1 cellular context compared by ENCODE assay signal in genomic region chr10:121605708-121606107, GRCh38.
TF ChIP-seq lines count a peak whose summit lies in the region.

No MANE protein-coding gene starts in this region.

TF ChIP-seq in HepG2, 621 proteins besides CTCF, POLR2A, EP300 and RAD21 (continued from another document):
- TF ChIP-seq IRF9 (CRISPR knock-in tag; IDR thresholded peaks at IDR 0.05; ENCODE audit: borderline replicate concordance) (no peak), SIN3A (IDR thresholded peaks at IDR 0.05; ENCODE audit: borderline replicate concordance, low read depth, low read length) (no peak), HMG20B (CRISPR knock-in tag; conservative IDR thresholded peaks at IDR 0.05) (no peak), WIZ (CRISPR knock-in tag; IDR thresholded peaks at IDR 0.05) (no peak), ZNF160 (CRISPR knock-in tag; IDR thresholded peaks at IDR 0.05) (no peak), ZBTB3 (CRISPR knock-in tag; IDR thresholded peaks at IDR 0.05; ENCODE audit: borderline replicate concordance, low read depth) (no peak), CHCHD3 (CRISPR knock-in tag; IDR thresholded peaks at IDR 0.05) (no peak), FOXA1 (IDR thresholded peaks at IDR 0.05) (no peak), FOXA1 (CRISPR knock-in tag; IDR thresholded peaks at IDR 0.05) (no peak), TEF (CRISPR knock-in tag; IDR thresholded peaks at IDR 0.05) (no peak), ARID3A (IDR thresholded peaks at IDR 0.05; ENCODE audit: low read depth, low read length) (no peak)
TF ChIP-seq in HepG2: peak in this region for 0.
